ENCODE assay signal across 16 cellular contexts in the genomic region with DNA sequence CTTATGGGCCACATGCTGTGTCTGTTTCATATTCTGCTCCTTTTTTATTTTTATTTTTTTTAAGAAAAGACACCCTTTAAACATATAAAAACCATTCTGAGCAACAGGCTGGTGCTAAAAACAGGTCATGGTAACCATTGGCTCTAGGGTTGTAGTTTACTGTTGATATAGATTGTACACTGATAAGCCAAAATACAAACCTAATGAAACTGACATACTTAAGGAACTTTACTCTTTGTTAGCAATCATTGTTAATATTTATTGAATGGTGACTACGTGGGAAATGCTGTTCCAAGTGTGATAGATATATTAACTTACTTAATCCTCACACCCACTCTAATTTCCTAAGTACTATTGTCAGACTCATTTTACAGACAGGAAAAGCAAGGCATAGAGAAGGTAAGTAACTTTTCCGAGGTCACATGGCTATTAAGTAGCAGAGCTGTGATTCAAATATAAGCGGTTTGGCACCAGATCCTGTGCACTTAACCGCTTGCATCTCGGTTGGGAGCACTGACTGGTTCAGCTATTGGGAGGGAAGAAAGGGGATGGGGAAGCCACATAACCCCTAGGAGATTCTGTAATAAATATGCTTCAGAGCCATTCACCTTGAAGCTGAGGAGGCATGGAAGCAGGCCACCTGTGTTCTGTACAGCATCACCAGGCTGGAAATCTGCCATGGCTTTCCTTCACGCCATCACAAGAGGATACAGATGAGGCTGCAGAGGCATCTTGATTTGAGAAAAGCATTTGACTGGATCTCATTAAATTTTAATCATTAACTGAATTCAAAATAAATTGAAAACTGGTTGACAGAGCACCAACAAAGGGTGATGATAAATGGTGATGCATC. TPM values are rescaled to one million over a fixed set of nuclear protein-coding genes. Genes with fewer than 3 reads are reported as not detected.
DNase-seq lines count a peak whose midpoint lies in the region; ATAC-seq and TF ChIP-seq lines count a peak whose summit lies in the region.
"Had no signal": no experiment of that assay in that cellular context is flagged by ENCODE, and none has a peak within 500 bp of the region (broad histone marks: within the 10 kb centered on the region; RNA-seq: fewer than 3 reads in every experiment).

No MANE protein-coding gene starts in this region.

- peaks cover 49% of the 10 kb centered on the region for H3F3A ChIP-seq in GM23248 (ENCODE audit: insufficient read depth)

- H4K20me1 ChIP-seq in GM23248 (ENCODE audit: insufficient read depth): no peaks in the 10 kb centered on the region

- 22 to 23% methylated on average over 6 of the region's 6 CpGs for WGBS in GM23248 (ENCODE audit: low coverage in 1 of 2, low lambda C conversion rate in 2 of 2, missing lambda C conversion rate in 2 of 2), 2 experiments
- WGBS in lung, 2 donors: 66 to 75% methylated on average over 6 of the region's 6 CpGs

- no peaks in the 10 kb centered on the region for H3K9me2 ChIP-seq in GM23248 (ENCODE audit: insufficient read depth)

- peak overlapping the region; percentile 97 for H3K27ac ChIP-seq in GM23248
- H3K27ac ChIP-seq in lung (ENCODE audit: low read depth in 1 of 2, low read length in 1 of 2): peak overlapping the region; percentile 66 to 96
- H3K27ac ChIP-seq in subcutaneous abdominal adipose tissue (ENCODE audit: low read depth, low read length): peak overlapping the region; percentile 100
- H3K27ac ChIP-seq: brain microvascular endothelial cell had no signal

- H3K9ac ChIP-seq in GM23248 (peak overlapping the region; percentile 95), subcutaneous abdominal adipose tissue (ENCODE audit: low read length in 5 of 5) (peak overlapping the region; percentile 18 to 98 (median 21))

- no peak overlapping the region for H2AFZ ChIP-seq in GM23248
- H2AFZ ChIP-seq: GM23338 had no signal

- TF ChIP-seq CTCF in lung (IDR thresholded peaks at IDR 0.05; ENCODE audit: control extremely low read depth, extremely low read depth): no peak

- intact Hi-C loops in head of caudate nucleus (cut with DNase I): loop anchor here (10.0 kb wide), 1 partner anchor 116 kb away; a partner anchor contains a TSS
- intact Hi-C loops in sciatic nerve (cut with DNase I): no loop called here

- H3K9me3 ChIP-seq in GM23248 (ENCODE audit: low read depth) (no peaks in the 10 kb centered on the region), lung (ENCODE audit: control insufficient read depth in 2 of 2, insufficient read depth in 1 of 2, low read length in 1 of 2) (no peaks in the 10 kb centered on the region), subcutaneous abdominal adipose tissue (ENCODE audit: control insufficient read depth in 5 of 5, low read length in 5 of 5) (no peaks in the 10 kb centered on the region)

- peaks cover 76% of the 10 kb centered on the region for H3K79me2 ChIP-seq in GM23248 (ENCODE audit: insufficient read depth)

- peak overlapping the region; percentile 100 for H3K4me2 ChIP-seq in GM23248 (ENCODE audit: unreplicated experiment)
- H3K4me2 ChIP-seq: GM23338 had no signal

- H3K36me3 ChIP-seq in GM23248 (ENCODE audit: low read depth) (no peaks in the 10 kb centered on the region), lung (ENCODE audit: control insufficient read depth in 2 of 2, insufficient read depth in 2 of 2, low read length in 2 of 2) (peaks cover 0 to 7% of the 10 kb centered on the region in 2 donors), subcutaneous abdominal adipose tissue (ENCODE audit: control insufficient read depth in 5 of 5, insufficient read depth in 5 of 5, low read length in 5 of 5) (peaks cover 0 to 2% (median 0%) of the 10 kb centered on the region in 5 donors)
- H3K36me3 ChIP-seq: brain microvascular endothelial cell had no signal

- in situ Hi-C loops in GM23248 (cut with MboI): no loop called here

- ATAC-seq in lung (ENCODE audit: insufficient read depth, low FRiP score) (no peak), sciatic nerve (no peak), HG02938 (IDR thresholded peaks at IDR 0.05; ENCODE audit: unreplicated experiment) (no peak)
- ATAC-seq: activated CD4-positive, CD25-positive, alpha-beta regulatory T cell treated with anti-CD3 and anti-CD28 coated beads, Interleukin-2, amount 50 U/mL, for 24 hours; activated T-cell treated with anti-CD3 and anti-CD28 coated beads, Interleukin-2, amount 50 U/mL, for 72 hours; GM23338 had no signal

- DNase-seq in GM23248: peak; percentile 76
- DNase-seq in cerebellar cortex (ENCODE audit: low spot score): peak; percentile 22
- no peak for DNase-seq in lung (ENCODE audit: low spot score)
- no peak for DNase-seq in head of caudate nucleus
- no peak for DNase-seq in iPS-NIHi7 (ENCODE audit: extremely low spot score)
- no peak for DNase-seq in sciatic nerve (ENCODE audit: low spot score)
- DNase-seq: activated T-cell treated with anti-CD3 and anti-CD28 coated beads, Interleukin-2, amount 50 U/mL, for 72 hours; brain microvascular endothelial cell; immature natural killer cell; NCI-H1092 treated with DMSO at 0.1 percent for 48 hours; NCI-H526 treated with DMSO at 0.1 percent for 48 hours; stimulated activated naive CD4-positive, alpha-beta T cell had no signal

- H3K4me1 ChIP-seq in GM23248 (ENCODE audit: insufficient read depth): peaks cover 51% of the 10 kb centered on the region
- H3K4me1 ChIP-seq in lung (ENCODE audit: control insufficient read depth in 2 of 2, insufficient read depth in 2 of 2, low read length in 2 of 2): peaks cover 18 to 32% of the 10 kb centered on the region in 2 donors
- peaks cover 51 to 88% (median 86%) of the 10 kb centered on the region in 5 donors for H3K4me1 ChIP-seq in subcutaneous abdominal adipose tissue (ENCODE audit: control insufficient read depth in 5 of 5, insufficient read depth in 5 of 5, low read length in 5 of 5)

- H3K27me3 ChIP-seq in GM23248 (replicated peaks; ENCODE audit: insufficient read depth) (no peaks in the 10 kb centered on the region), lung (ENCODE audit: control insufficient read depth, insufficient read depth) (no peaks in the 10 kb centered on the region), subcutaneous abdominal adipose tissue (ENCODE audit: control insufficient read depth in 5 of 5, insufficient read depth in 4 of 5, low read length in 5 of 5) (no peaks in the 10 kb centered on the region)
- H3K27me3 ChIP-seq: brain microvascular endothelial cell had no signal

- H3K4me3 ChIP-seq in GM23248 (peak overlapping the region; percentile 76), lung (no peak overlapping the region), subcutaneous abdominal adipose tissue (ENCODE audit: low read depth in 1 of 5, low read length in 5 of 5) (no peak overlapping the region)
- H3K4me3 ChIP-seq: GM23338 had no signal

RNA-seq across cellular contexts. Expression of a gene that starts 4.9 kb away (rescaled TPM):
- total RNA-seq in GM23248 (2014; rRNA removed; shearing (Covaris generic)): 28.7 and 40.2 TPM in 2 replicates
- 38.7 and 40.7 TPM in 2 replicates for polyA plus RNA-seq in GM23248 (2016; fragmentation: Nextera tagmentation; extraction: Ambion mirVana)
- 10 to 100 TPM; 33.5 to 42.0 TPM for total RNA-seq in lung
- polyA plus RNA-seq in lung: 10 to 100 TPM; 32.7 to 42.8 TPM
- 11.6 TPM for total RNA-seq in sciatic nerve

Comparison
In these comparisons a context has a peak if more than half of its experiments do, and no peak if none do; other contexts are left out.
1. DNase-seq: peak in GM23248 (single experiment) and cerebellar cortex (single experiment); none in lung (single experiment), head of caudate nucleus (0 of 42), iPS-NIHi7 (single experiment) and sciatic nerve (single experiment).
2. Peak in every context shown above with its lines, with median percentiles within 50 percentile points of each other: H3K27ac ChIP-seq.